ENCODE assay signal across 8 cellular contexts in the genomic region with DNA sequence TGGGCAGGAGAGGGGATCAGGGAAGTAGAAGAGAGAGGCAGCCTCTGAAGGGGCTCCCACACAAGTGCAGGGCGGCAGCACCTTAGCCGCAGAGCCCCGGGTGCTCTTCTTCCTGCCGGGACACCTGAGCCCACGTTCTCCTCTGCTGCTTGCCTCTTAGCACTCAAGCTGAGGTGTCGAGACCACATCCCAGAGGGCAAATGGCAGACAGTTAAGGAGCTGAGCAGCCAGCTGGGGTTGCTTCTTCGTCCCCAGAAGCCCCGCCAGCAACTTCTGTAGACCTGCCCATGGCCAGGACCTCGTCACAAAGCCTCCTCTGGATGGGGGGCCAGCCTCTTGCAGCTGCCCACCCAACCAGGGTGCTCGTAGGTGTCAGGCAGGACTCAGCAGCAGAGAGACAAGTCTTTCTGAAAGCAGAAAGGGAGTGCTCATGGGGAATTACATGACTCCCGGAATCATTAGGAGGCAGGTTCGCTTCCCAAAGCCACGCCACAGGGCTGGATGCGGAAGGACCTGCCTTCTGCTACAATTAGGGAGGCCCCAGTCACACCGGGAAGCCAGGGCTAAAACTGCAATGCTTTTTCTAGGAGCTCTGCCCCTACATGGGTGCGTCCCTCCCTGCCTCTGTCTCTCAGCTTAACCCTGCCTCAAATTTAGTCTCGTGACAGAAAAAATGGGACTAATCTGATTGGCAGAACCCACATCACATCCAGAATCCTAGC.
DNase-seq lines count a peak whose midpoint lies in the region; ATAC-seq and TF ChIP-seq lines count a peak whose summit lies in the region.

No MANE protein-coding gene starts in this region.

- peaks cover 56% of the 10 kb centered on the region for H3K4me1 Mint-ChIP-seq in CD8-positive, alpha-beta T cell (ENCODE audit: low read depth)
- H3K4me1 Mint-ChIP-seq in activated naive CD8-positive, alpha-beta T cell treated with anti-CD3 and anti-CD28 coated beads, Interleukin-2, amount 50 U/mL, for 24 hours = peaks cover 60% of the 10 kb centered on the region
- H3K4me1 Mint-ChIP-seq in naive thymus-derived CD8-positive, alpha-beta T cell = peaks cover 40 to 61% (median 58%) of the 10 kb centered on the region in 4 donors

- peaks cover 41% of the 10 kb centered on the region for H3K4me1 ChIP-seq in CD8-positive, alpha-beta T cell (ENCODE audit: insufficient read depth, low read length)
- H3K4me1 ChIP-seq in OCI-LY3 (ENCODE audit: low read length) = peaks cover 51% of the 10 kb centered on the region

- TF ChIP-seq CTCF in CD8-positive, alpha-beta T cell (IDR thresholded peaks at IDR 0.05) = no peak
- no peak for TF ChIP-seq CTCF in OCI-LY3 (IDR thresholded peaks at IDR 0.05; ENCODE audit: low read depth, low read length)

- CTCF ChIA-PET in CD8-positive, alpha-beta T cell (lab: Charles Lee) = interaction anchor here (1.2 to 3.6 kb wide), 4 partner anchors 18 to 395 kb away, joined by 3 to 18 read pairs (median 6); no protein-coding TSS in a partner anchor

- peak; percentile 8 to 72 (median 36) for DNase-seq in CD8-positive, alpha-beta T cell
- DNase-seq in activated naive CD8-positive, alpha-beta T cell treated with anti-CD3 and anti-CD28 coated beads, Interleukin-2, amount 50 U/mL, for 24 hours = peak; percentile 32
- DNase-seq in naive thymus-derived CD8-positive, alpha-beta T cell = peak in 6 of 10 donors; percentile 20 to 55 (median 38)
- no peak for DNase-seq in LoVo (ENCODE audit: low spot score)
- no peak for DNase-seq in effector CD4-positive, alpha-beta T cell

- H3K27me3 ChIP-seq in CD8-positive, alpha-beta T cell (ENCODE audit: insufficient read depth, low read length) = no peaks in the 10 kb centered on the region
- H3K27me3 ChIP-seq in OCI-LY3 (ENCODE audit: low read depth, low read length) = peaks cover 48% of the 10 kb centered on the region

- no peak overlapping the region for H3K27ac ChIP-seq in CD8-positive, alpha-beta T cell (ENCODE audit: low read depth, low read length)
- no peak overlapping the region for H3K27ac ChIP-seq in OCI-LY3 (ENCODE audit: low read length)

- peaks cover 3% of the 10 kb centered on the region for H3K36me3 Mint-ChIP-seq in CD8-positive, alpha-beta T cell
- peaks cover 6% of the 10 kb centered on the region for H3K36me3 Mint-ChIP-seq in activated naive CD8-positive, alpha-beta T cell treated with anti-CD3 and anti-CD28 coated beads, Interleukin-2, amount 50 U/mL, for 24 hours (ENCODE audit: low read depth)
- H3K36me3 Mint-ChIP-seq in naive thymus-derived CD8-positive, alpha-beta T cell = peaks cover 0 to 7% (median 6%) of the 10 kb centered on the region in 3 donors

- peak overlapping the region; percentile 28; the same call in 1 of the 2 replicates for H2AFZ ChIP-seq in OCI-LY3 (ENCODE audit: low read depth, low read length)

- H3K79me2 ChIP-seq in OCI-LY3 (ENCODE audit: low read length) = no peaks in the 10 kb centered on the region

- ATAC-seq in CD8-positive, alpha-beta T cell = peak; percentile 76
- ATAC-seq in activated naive CD8-positive, alpha-beta T cell treated with anti-CD3 and anti-CD28 coated beads, Interleukin-2, amount 50 U/mL, for 24 hours = peak; percentile 55
- ATAC-seq in naive thymus-derived CD8-positive, alpha-beta T cell = peak; percentile 83 to 84
- ATAC-seq in GM21528 (IDR thresholded peaks at IDR 0.05; ENCODE audit: low FRiP score, unreplicated experiment) (no peak), HG02870 (IDR thresholded peaks at IDR 0.05; ENCODE audit: unreplicated experiment) (no peak)

- no peaks in the 10 kb centered on the region for H3K36me3 ChIP-seq in CD8-positive, alpha-beta T cell (ENCODE audit: insufficient read depth, low read length)
- H3K36me3 ChIP-seq in OCI-LY3 (replicated peaks; ENCODE audit: low read depth, low read length) = no peaks in the 10 kb centered on the region

- peak overlapping the region; percentile 68 for H3K4me3 Mint-ChIP-seq in CD8-positive, alpha-beta T cell
- no peak overlapping the region for H3K4me3 Mint-ChIP-seq in activated naive CD8-positive, alpha-beta T cell treated with anti-CD3 and anti-CD28 coated beads, Interleukin-2, amount 50 U/mL, for 24 hours
- peak overlapping the region; percentile 4 to 78 (median 70) for H3K4me3 Mint-ChIP-seq in naive thymus-derived CD8-positive, alpha-beta T cell

- H3K9me3 Mint-ChIP-seq in CD8-positive, alpha-beta T cell = peaks cover 3% of the 10 kb centered on the region
- H3K9me3 Mint-ChIP-seq in activated naive CD8-positive, alpha-beta T cell treated with anti-CD3 and anti-CD28 coated beads, Interleukin-2, amount 50 U/mL, for 24 hours = peaks cover 15% of the 10 kb centered on the region
- H3K9me3 Mint-ChIP-seq in naive thymus-derived CD8-positive, alpha-beta T cell = peaks cover 0 to 11% (median 7%) of the 10 kb centered on the region in 9 donors

- H4K20me1 ChIP-seq in OCI-LY3 (ENCODE audit: insufficient read depth, low read length) = no peaks in the 10 kb centered on the region

- H3K9ac ChIP-seq in OCI-LY3 (ENCODE audit: low read length) = peak overlapping the region; percentile 10; the same call in 1 of the 2 replicates

- intact Hi-C loops in CD8-positive, alpha-beta T cell (cut with DNase I, micrococcal nuclease) = no loop called here

- peak overlapping the region; percentile 63 for H3K4me2 ChIP-seq in OCI-LY3 (ENCODE audit: low read length)

- peak overlapping the region; percentile 49 for H3K27ac Mint-ChIP-seq in CD8-positive, alpha-beta T cell
- H3K27ac Mint-ChIP-seq in activated naive CD8-positive, alpha-beta T cell treated with anti-CD3 and anti-CD28 coated beads, Interleukin-2, amount 50 U/mL, for 24 hours = no peak overlapping the region
- peak overlapping the region in 9 of 10 donors; percentile 23 to 89 (median 64) for H3K27ac Mint-ChIP-seq in naive thymus-derived CD8-positive, alpha-beta T cell

- H3K27me3 Mint-ChIP-seq in CD8-positive, alpha-beta T cell (ENCODE audit: low read depth) = no peaks in the 10 kb centered on the region
- no peaks in the 10 kb centered on the region for H3K27me3 Mint-ChIP-seq in activated naive CD8-positive, alpha-beta T cell treated with anti-CD3 and anti-CD28 coated beads, Interleukin-2, amount 50 U/mL, for 24 hours
- H3K27me3 Mint-ChIP-seq in naive thymus-derived CD8-positive, alpha-beta T cell = no peaks in the 10 kb centered on the region

- no peaks in the 10 kb centered on the region for H3K9me3 ChIP-seq in CD8-positive, alpha-beta T cell (ENCODE audit: low read length)
- peaks cover 12% of the 10 kb centered on the region; the same call in 1 of the 2 replicates for H3K9me3 ChIP-seq in OCI-LY3 (ENCODE audit: insufficient read depth, low read length)

- POLR2A ChIA-PET in CD8-positive, alpha-beta T cell (lab: Charles Lee) = interaction anchor here (0.6 to 2.7 kb wide), 11 partner anchors 8 to 394 kb away, joined by 3 to 22 read pairs (median 3); partner anchors contain the start of gene RHOU
- POLR2A ChIA-PET in naive thymus-derived CD8-positive, alpha-beta T cell (lab: Charles Lee) = interaction anchor here (0.5 to 2.0 kb wide), 11 partner anchors 10 to 192 kb away, joined by 3 to 8 read pairs (median 4); no protein-coding TSS in a partner anchor

- peak overlapping the region; percentile 15 for H3K4me3 ChIP-seq in CD8-positive, alpha-beta T cell (ENCODE audit: low read depth, low read length)
- peak overlapping the region; percentile 55 for H3K4me3 ChIP-seq in OCI-LY3 (ENCODE audit: low read length)

Comparison
In these comparisons a context has a peak if more than half of its experiments do, and no peak if none do; other contexts are left out.
1. ATAC-seq: peak in CD8-positive, alpha-beta T cell (single experiment), activated naive CD8-positive, alpha-beta T cell treated with anti-CD3 and anti-CD28 coated beads, Interleukin-2, amount 50 U/mL, for 24 hours (single experiment) and naive thymus-derived CD8-positive, alpha-beta T cell (2 of 2); none in GM21528 (single experiment) and HG02870 (single experiment).
2. DNase-seq: peak in CD8-positive, alpha-beta T cell (7 of 7), activated naive CD8-positive, alpha-beta T cell treated with anti-CD3 and anti-CD28 coated beads, Interleukin-2, amount 50 U/mL, for 24 hours (single experiment) and naive thymus-derived CD8-positive, alpha-beta T cell (6 of 10); none in LoVo (single experiment) and effector CD4-positive, alpha-beta T cell (single experiment).